29 cellular contexts compared by ENCODE assay signal in the genomic region with DNA sequence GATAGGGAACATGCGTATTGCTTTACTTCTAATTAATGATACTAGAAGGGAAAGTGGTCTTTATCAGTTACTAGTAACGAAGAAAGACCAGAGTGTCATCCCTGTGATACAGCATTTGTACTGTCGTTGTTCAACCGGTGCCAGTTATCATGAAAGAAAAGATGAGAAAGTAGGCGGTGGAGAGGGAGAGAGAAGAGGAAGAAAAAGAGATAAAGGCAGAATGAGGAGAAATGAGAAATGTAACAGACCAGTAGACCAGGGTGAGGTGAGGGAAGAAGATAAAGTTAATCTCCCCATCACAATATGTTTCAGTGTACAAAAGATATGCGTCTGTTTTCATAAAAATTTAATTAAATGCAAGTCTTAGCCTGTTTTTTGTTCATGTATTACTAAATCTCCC.
"Had no signal": no experiment of that assay in that cellular context is flagged by ENCODE, and none has a peak within 500 bp of the region (broad histone marks: within the 10 kb centered on the region; RNA-seq: fewer than 3 reads in every experiment).

No MANE protein-coding gene starts in this region.

- H3K4me1 ChIP-seq: colonic mucosa, esophagus muscularis mucosa, foreskin keratinocyte, heart right ventricle, left lung, psoas muscle, sigmoid colon, spleen, tibial nerve, upper lobe of right lung, uterus had no signal

- DNase-seq: colonic mucosa; effector CD8-positive, alpha-beta T cell; endodermal cell; foreskin keratinocyte; glutamatergic neuron; heart right ventricle; hippocampal formation; left cardiac atrium; left lung; mammary epithelial cell; mesendoderm; midbrain; naive thymus-derived CD8-positive, alpha-beta T cell; occipital lobe; ovary; posterior cingulate gyrus; psoas muscle; right cardiac atrium; sigmoid colon; spleen; stimulated activated CD4-positive, alpha-beta T cell treated with anti-CD3 and anti-CD28 coated beads, Interleukin-4, amount 100 ng/mL, for 4 hours; stimulated activated naive B cell treated with anti-CD40 and anti-IgM and Interleukin-4, amounts not matched to agents 10 μg/mL and 1 μg/mL and 100 μg/mL, for 72 hours; upper lobe of right lung; uterus had no signal

- H3K27ac ChIP-seq: colonic mucosa, epithelial cell of prostate, esophagus muscularis mucosa, foreskin keratinocyte, heart right ventricle, left lung, ovary, psoas muscle, sigmoid colon, spleen, thoracic aorta, tibial nerve, upper lobe of right lung, uterus had no signal

- ATAC-seq: foreskin keratinocyte; heart right ventricle; left cardiac atrium; left lung; naive thymus-derived CD8-positive, alpha-beta T cell; psoas muscle; right cardiac atrium; stimulated activated naive B cell treated with anti-CD40 and anti-IgM and Interleukin-4, amounts not matched to agents 10 μg/mL and 1 μg/mL and 100 μg/mL, for 72 hours; upper lobe of right lung had no signal

- H3K4me3 ChIP-seq: colonic mucosa, esophagus muscularis mucosa, heart right ventricle, left lung, ovary, psoas muscle, sigmoid colon, spleen, thoracic aorta, tibial nerve, upper lobe of right lung, uterus had no signal

- FAIRE-seq: islet of Langerhans had no signal

- H3K36me3 ChIP-seq: colonic mucosa, esophagus muscularis mucosa, heart right ventricle, left lung, ovary, sigmoid colon, spleen, thoracic aorta, tibial nerve, upper lobe of right lung, uterus had no signal

- H3K9me3 ChIP-seq: colonic mucosa, esophagus muscularis mucosa, left lung, ovary, psoas muscle, sigmoid colon, spleen, thoracic aorta, tibial nerve, upper lobe of right lung, uterus had no signal

- H3K27me3 ChIP-seq: colonic mucosa, esophagus muscularis mucosa, foreskin keratinocyte, heart right ventricle, ovary, sigmoid colon, spleen, tibial nerve, upper lobe of right lung, uterus had no signal
